In genomic region chr7:115005942-115006341, GRCh38 we compare ENCODE assay signal across 10 cellular contexts.
DNase-seq lines count a peak whose midpoint lies in the region; ATAC-seq and TF ChIP-seq lines count a peak whose summit lies in the region.
"Had no signal": no experiment of that assay in that cellular context is flagged by ENCODE, and none has a peak within 500 bp of the region (broad histone marks: within the 10 kb centered on the region; RNA-seq: fewer than 3 reads in every experiment).

No MANE protein-coding gene starts in this region.

- peaks cover 49% of the 10 kb centered on the region for H3K4me1 Mint-ChIP-seq in activated naive CD8-positive, alpha-beta T cell treated with anti-CD3 and anti-CD28 coated beads, Interleukin-2, amount 50 U/mL, for 24 hours
- peaks cover 43% of the 10 kb centered on the region for H3K4me1 Mint-ChIP-seq in memory B cell

- H3K4me3 ChIP-seq in Peyer's patch: no peak overlapping the region

- H3K27ac ChIP-seq in Peyer's patch: peak overlapping the region in 1 of 4 donors; percentile 22

- H3K36me3 Mint-ChIP-seq in activated naive CD8-positive, alpha-beta T cell treated with anti-CD3 and anti-CD28 coated beads, Interleukin-2, amount 50 U/mL, for 24 hours (ENCODE audit: low read depth): peaks cover 18% of the 10 kb centered on the region
- peaks cover 18% of the 10 kb centered on the region for H3K36me3 Mint-ChIP-seq in memory B cell

- H3K27me3 Mint-ChIP-seq in activated naive CD8-positive, alpha-beta T cell treated with anti-CD3 and anti-CD28 coated beads, Interleukin-2, amount 50 U/mL, for 24 hours: no peaks in the 10 kb centered on the region
- no peaks in the 10 kb centered on the region for H3K27me3 Mint-ChIP-seq in memory B cell

- peak; percentile 24 for ATAC-seq in activated naive CD8-positive, alpha-beta T cell treated with anti-CD3 and anti-CD28 coated beads, Interleukin-2, amount 50 U/mL, for 24 hours
- ATAC-seq in memory B cell (ENCODE audit: low read depth): no peak
- no peak for ATAC-seq in GM18511 (IDR thresholded peaks at IDR 0.05; ENCODE audit: unreplicated experiment)
- ATAC-seq in HG03565 (IDR thresholded peaks at IDR 0.05; ENCODE audit: unreplicated experiment): no peak
- ATAC-seq: left ventricle myocardium superior had no signal

- peak; percentile 17 for DNase-seq in COLO668 (lab: John Stamatoyannopoulos, UW; ENCODE audit: unreplicated experiment)
- peak; percentile 58 for DNase-seq in HT-29 (ENCODE audit: low spot score)
- no peak for DNase-seq in activated naive CD8-positive, alpha-beta T cell treated with anti-CD3 and anti-CD28 coated beads, Interleukin-2, amount 50 U/mL, for 24 hours
- no peak for DNase-seq in memory B cell (ENCODE audit: low spot score in 2 of 2)
- no peak for DNase-seq in hypothalamus (lab: John Stamatoyannopoulos, UW)
- no peak for DNase-seq in Peyer's patch
- DNase-seq: C1 segment of cervical spinal cord, left ventricle myocardium superior had no signal

- H3K4me1 ChIP-seq in Peyer's patch: peaks cover 0 to 16% (median 2%) of the 10 kb centered on the region in 4 donors

- no peaks in the 10 kb centered on the region for H3K9me3 Mint-ChIP-seq in activated naive CD8-positive, alpha-beta T cell treated with anti-CD3 and anti-CD28 coated beads, Interleukin-2, amount 50 U/mL, for 24 hours
- no peaks in the 10 kb centered on the region for H3K9me3 Mint-ChIP-seq in memory B cell

- no peaks in the 10 kb centered on the region for H3K27me3 ChIP-seq in Peyer's patch

- H3K27ac Mint-ChIP-seq in activated naive CD8-positive, alpha-beta T cell treated with anti-CD3 and anti-CD28 coated beads, Interleukin-2, amount 50 U/mL, for 24 hours: no peak overlapping the region
- H3K27ac Mint-ChIP-seq in memory B cell: peak overlapping the region; percentile 79

- no peak for TF ChIP-seq POLR2A in Peyer's patch (IDR thresholded peaks at IDR 0.05)

- H3K9me3 ChIP-seq in Peyer's patch: no peaks in the 10 kb centered on the region

- TF ChIP-seq CTCF in Peyer's patch (IDR thresholded peaks at IDR 0.05): no peak

- no peak overlapping the region for H3K4me3 Mint-ChIP-seq in activated naive CD8-positive, alpha-beta T cell treated with anti-CD3 and anti-CD28 coated beads, Interleukin-2, amount 50 U/mL, for 24 hours
- H3K4me3 Mint-ChIP-seq in memory B cell: no peak overlapping the region

- no peaks in the 10 kb centered on the region for H3K36me3 ChIP-seq in Peyer's patch

Comparison
In these comparisons a context has a peak if more than half of its experiments do, and no peak if none do; other contexts are left out.
1. DNase-seq: peak in COLO668 (single experiment) and HT-29 (single experiment); none in activated naive CD8-positive, alpha-beta T cell treated with anti-CD3 and anti-CD28 coated beads, Interleukin-2, amount 50 U/mL, for 24 hours (single experiment), memory B cell (0 of 2), hypothalamus (0 of 51) and Peyer's patch (0 of 3).